In genomic region chr1:183936009-183936408, GRCh38 we compare ENCODE assay signal across 24 cellular contexts.
"Had no signal": no experiment of that assay in that cellular context is flagged by ENCODE, and none has a peak within 500 bp of the region (broad histone marks: within the 10 kb centered on the region; RNA-seq: fewer than 3 reads in every experiment).

No MANE protein-coding gene starts in this region.

- H3K36me3 Mint-ChIP-seq: activated naive CD8-positive, alpha-beta T cell treated with anti-CD3 and anti-CD28 coated beads, Interleukin-2, amount 10 ng/mL, durations not matched to agents 7 days and 5 days; T-cell had no signal

- H3K27ac Mint-ChIP-seq: activated CD4-positive, alpha-beta memory T cell treated with anti-CD3 and anti-CD28 coated beads, Interleukin-2, amount 10 ng/mL, durations not matched to agents 7 days and 5 days; activated CD4-positive, alpha-beta T cell treated with anti-CD3 and anti-CD28 coated beads for 36 hours; activated naive CD8-positive, alpha-beta T cell treated with anti-CD3 and anti-CD28 coated beads, Interleukin-2, amount 10 ng/mL, durations not matched to agents 7 days and 5 days; T-cell had no signal

- H3K4me3 ChIP-seq: adrenal gland, breast epithelium, SK-N-MC had no signal

- H3K9me3 Mint-ChIP-seq: activated CD4-positive, alpha-beta memory T cell treated with anti-CD3 and anti-CD28 coated beads, Interleukin-2, amount 10 ng/mL, durations not matched to agents 7 days and 5 days; T-cell had no signal

- DNase-seq: activated CD4-positive, alpha-beta memory T cell treated with anti-CD3 and anti-CD28 coated beads, Interleukin-2, amount 10 ng/mL, durations not matched to agents 7 days and 5 days; activated CD4-positive, alpha-beta T cell treated with anti-CD3 and anti-CD28 coated beads for 36 hours; activated CD4-positive, alpha-beta T cell treated with anti-CD3 and anti-CD28 coated beads, Interleukin-2, amount 50 U/mL, for 1 hour; activated naive CD4-positive, alpha-beta T cell treated with anti-CD3 and anti-CD28 coated beads, Interleukin-2, amount 50 U/mL, for 16 hours; activated naive CD8-positive, alpha-beta T cell treated with anti-CD3 and anti-CD28 coated beads, Interleukin-2, amount 10 ng/mL, durations not matched to agents 7 days and 5 days; activated T-cell treated with anti-CD3 and anti-CD28 coated beads for 4 hours; adrenal gland; aorta; caudate nucleus; Karpas-422; MM.1S; NCI-H146; NCI-H187 treated with DMSO at 0.1 percent for 48 hours; NCI-H2081 treated with DMSO at 0.1 percent for 48 hours; NCI-H2171; NCI-H226; NCI-H526; NCI-H774; RPMI8226; T-cell had no signal

- H3K4me3 Mint-ChIP-seq: activated CD4-positive, alpha-beta memory T cell treated with anti-CD3 and anti-CD28 coated beads, Interleukin-2, amount 10 ng/mL, durations not matched to agents 7 days and 5 days; activated CD4-positive, alpha-beta T cell treated with anti-CD3 and anti-CD28 coated beads for 36 hours; activated naive CD8-positive, alpha-beta T cell treated with anti-CD3 and anti-CD28 coated beads, Interleukin-2, amount 10 ng/mL, durations not matched to agents 7 days and 5 days; T-cell had no signal

- H3K27ac ChIP-seq: adrenal gland, breast epithelium, SK-N-MC, VCaP had no signal

- H3K27me3 ChIP-seq: adrenal gland, breast epithelium had no signal

- H3K36me3 ChIP-seq: breast epithelium had no signal

- ATAC-seq: activated CD4-positive, alpha-beta T cell treated with anti-CD3 and anti-CD28 coated beads for 36 hours; Right ventricle myocardium inferior; T-cell had no signal

- H3K27me3 Mint-ChIP-seq: activated CD4-positive, alpha-beta memory T cell treated with anti-CD3 and anti-CD28 coated beads, Interleukin-2, amount 10 ng/mL, durations not matched to agents 7 days and 5 days; activated CD4-positive, alpha-beta T cell treated with anti-CD3 and anti-CD28 coated beads for 36 hours; T-cell had no signal

- H3K9me3 ChIP-seq: adrenal gland, breast epithelium had no signal

- H3K4me1 Mint-ChIP-seq: activated CD4-positive, alpha-beta memory T cell treated with anti-CD3 and anti-CD28 coated beads, Interleukin-2, amount 10 ng/mL, durations not matched to agents 7 days and 5 days; activated CD4-positive, alpha-beta T cell treated with anti-CD3 and anti-CD28 coated beads for 36 hours; activated naive CD8-positive, alpha-beta T cell treated with anti-CD3 and anti-CD28 coated beads, Interleukin-2, amount 10 ng/mL, durations not matched to agents 7 days and 5 days; T-cell had no signal
